1 cellular context compared by ENCODE assay signal in genomic region chr4:132001542-132001941, GRCh38.
TF ChIP-seq lines count a peak whose summit lies in the region.

No MANE protein-coding gene starts in this region.

TF ChIP-seq in HepG2, 621 proteins besides CTCF, POLR2A, EP300 and RAD21 (continued from another document):
- TF ChIP-seq, protein P1, sequence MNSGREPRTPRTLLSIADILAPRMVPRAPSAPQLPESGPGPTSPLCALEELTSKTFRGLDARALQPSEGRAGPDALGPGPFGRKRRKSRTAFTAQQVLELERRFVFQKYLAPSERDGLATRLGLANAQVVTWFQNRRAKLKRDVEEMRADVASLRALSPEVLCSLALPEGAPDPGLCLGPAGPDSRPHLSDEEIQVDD (CRISPR knock-in tag; IDR thresholded peaks at IDR 0.05; ENCODE audit: borderline replicate concordance), result no peak
- no peak for TF ChIP-seq TOPORS (CRISPR knock-in tag; IDR thresholded peaks at IDR 0.05)
- no peak for TF ChIP-seq SETDB1 (CRISPR knock-in tag; IDR thresholded peaks at IDR 0.05; ENCODE audit: borderline replicate concordance)
- no peak for TF ChIP-seq SMAD1 (CRISPR knock-in tag; IDR thresholded peaks at IDR 0.05; ENCODE audit: borderline replicate concordance, low read depth)
- 0 out of 2 replicates have a peak, but pooled peaks have one; percentile 30 for TF ChIP-seq CREB1 (IDR thresholded peaks at IDR 0.05)
- TF ChIP-seq CREB1 (CRISPR knock-in tag; IDR thresholded peaks at IDR 0.05), result no peak
- TF ChIP-seq GZF1 (CRISPR knock-in tag; IDR thresholded peaks at IDR 0.05), result no peak
- TF ChIP-seq ARNTL (CRISPR knock-in tag; IDR thresholded peaks at IDR 0.05), result no peak
- no peak for TF ChIP-seq KLF12 (CRISPR knock-in tag; IDR thresholded peaks at IDR 0.05; ENCODE audit: borderline replicate concordance)
